In genomic region chr4:76578002-76578560, GRCh38 we compare ENCODE assay signal across 34 cellular contexts.
"Had no signal": no experiment of that assay in that cellular context is flagged by ENCODE, and none has a peak within 500 bp of the region (broad histone marks: within the 10 kb centered on the region; RNA-seq: fewer than 3 reads in every experiment).

No MANE protein-coding gene starts in this region.

- H3K9me3 Mint-ChIP-seq: activated CD4-positive, alpha-beta T cell treated with anti-CD3 and anti-CD28 coated beads, Interleukin-2, amount 10 ng/mL, durations not matched to agents 7 days and 5 days; activated naive CD4-positive, alpha-beta T cell treated with anti-CD3 and anti-CD28 coated beads, Interleukin-2, amount 10 ng/mL, durations not matched to agents 7 days and 5 days; T-helper 1 cell treated with Interleukin-12 subunit alpha and Interleukin-12 subunit beta and Interleukin-4 antibody, amounts not matched to agents 30 μg/mL and 1 μg/mL, for 36 hours; T-helper 2 cell treated with Interferon-gamma antibody and Interleukin-4, amounts not matched to agents 5 μg/mL and 100 μg/mL, for 36 hours; WTC11 had no signal

- H3K4me3 Mint-ChIP-seq: activated CD4-positive, alpha-beta T cell treated with anti-CD3 and anti-CD28 coated beads for 36 hours; activated CD4-positive, alpha-beta T cell treated with anti-CD3 and anti-CD28 coated beads, Interleukin-2, amount 10 ng/mL, durations not matched to agents 7 days and 5 days; activated CD8-positive, alpha-beta memory T cell treated with anti-CD3 and anti-CD28 coated beads, Interleukin-2, amount 10 ng/mL, durations not matched to agents 7 days and 5 days; activated naive CD4-positive, alpha-beta T cell treated with anti-CD3 and anti-CD28 coated beads, Interleukin-2, amount 10 ng/mL, durations not matched to agents 7 days and 5 days; activated naive CD8-positive, alpha-beta T cell; T-helper 1 cell treated with Interleukin-12 subunit alpha and Interleukin-12 subunit beta and Interleukin-4 antibody, amounts not matched to agents 30 μg/mL and 1 μg/mL, for 36 hours; T-helper 2 cell treated with Interferon-gamma antibody and Interleukin-4, amounts not matched to agents 5 μg/mL and 100 μg/mL, for 36 hours; WTC11 had no signal

- H3K4me3 ChIP-seq: Peyer's patch, SJSA1 had no signal

- H3K9ac ChIP-seq: KMS-11, SK-N-SH had no signal

- H3K27ac ChIP-seq: brain microvascular endothelial cell, KMS-11, SJSA1 had no signal

- H3K36me3 Mint-ChIP-seq: activated CD8-positive, alpha-beta memory T cell treated with anti-CD3 and anti-CD28 coated beads, Interleukin-2, amount 10 ng/mL, durations not matched to agents 7 days and 5 days; activated naive CD4-positive, alpha-beta T cell treated with anti-CD3 and anti-CD28 coated beads, Interleukin-2, amount 10 ng/mL, durations not matched to agents 7 days and 5 days; activated naive CD8-positive, alpha-beta T cell; WTC11 had no signal

- ATAC-seq: activated CD4-positive, alpha-beta T cell treated with anti-CD3 and anti-CD28 coated beads for 36 hours; activated CD4-positive, CD25-positive, alpha-beta regulatory T cell treated with anti-CD3 and anti-CD28 coated beads, Interleukin-2, amount 50 U/mL, for 24 hours; activated CD8-positive, alpha-beta memory T cell treated with anti-CD3 and anti-CD28 coated beads, Interleukin-2, amount 10 ng/mL, durations not matched to agents 7 days and 5 days; PC-3; WTC11 had no signal

- H3K27ac Mint-ChIP-seq: activated CD4-positive, alpha-beta T cell treated with anti-CD3 and anti-CD28 coated beads for 36 hours; activated CD4-positive, alpha-beta T cell treated with anti-CD3 and anti-CD28 coated beads, Interleukin-2, amount 10 ng/mL, durations not matched to agents 7 days and 5 days; activated CD8-positive, alpha-beta memory T cell treated with anti-CD3 and anti-CD28 coated beads, Interleukin-2, amount 10 ng/mL, durations not matched to agents 7 days and 5 days; activated naive CD4-positive, alpha-beta T cell treated with anti-CD3 and anti-CD28 coated beads, Interleukin-2, amount 10 ng/mL, durations not matched to agents 7 days and 5 days; activated naive CD8-positive, alpha-beta T cell; T-helper 1 cell treated with Interleukin-12 subunit alpha and Interleukin-12 subunit beta and Interleukin-4 antibody, amounts not matched to agents 30 μg/mL and 1 μg/mL, for 36 hours; T-helper 2 cell treated with Interferon-gamma antibody and Interleukin-4, amounts not matched to agents 5 μg/mL and 100 μg/mL, for 36 hours; WTC11 had no signal

- FAIRE-seq: TTC549 had no signal

- H3K4me2 ChIP-seq: KMS-11, SK-N-SH had no signal

- H3K27me3 ChIP-seq: brain microvascular endothelial cell, Peyer's patch, SJSA1 had no signal

- H3K36me3 ChIP-seq: brain microvascular endothelial cell, Peyer's patch, SJSA1 had no signal

- H3K9me3 ChIP-seq: Peyer's patch, SJSA1, SK-N-SH had no signal

- H3K4me1 Mint-ChIP-seq: activated CD4-positive, alpha-beta T cell treated with anti-CD3 and anti-CD28 coated beads for 36 hours; activated CD4-positive, alpha-beta T cell treated with anti-CD3 and anti-CD28 coated beads, Interleukin-2, amount 10 ng/mL, durations not matched to agents 7 days and 5 days; activated CD8-positive, alpha-beta memory T cell treated with anti-CD3 and anti-CD28 coated beads, Interleukin-2, amount 10 ng/mL, durations not matched to agents 7 days and 5 days; activated naive CD4-positive, alpha-beta T cell treated with anti-CD3 and anti-CD28 coated beads, Interleukin-2, amount 10 ng/mL, durations not matched to agents 7 days and 5 days had no signal

- DNase-seq: activated CD4-positive, alpha-beta T cell treated with anti-CD3 and anti-CD28 coated beads for 36 hours; activated CD4-positive, alpha-beta T cell treated with anti-CD3 and anti-CD28 coated beads, Interleukin-2, amount 10 ng/mL, durations not matched to agents 7 days and 5 days; activated CD4-positive, alpha-beta T cell treated with anti-CD3 and anti-CD28 coated beads, Interleukin-2, amount 50 U/mL, for 48 hours; activated CD8-positive, alpha-beta memory T cell treated with anti-CD3 and anti-CD28 coated beads for 24 hours; activated CD8-positive, alpha-beta memory T cell treated with anti-CD3 and anti-CD28 coated beads, Interleukin-2, amount 10 ng/mL, durations not matched to agents 7 days and 5 days; activated CD8-positive, alpha-beta memory T cell treated with anti-CD3 and anti-CD28 coated beads, Interleukin-2, amount 50 U/mL, for 48 hours; activated effector memory CD4-positive, alpha-beta T cell treated with Interleukin-2 at 50 U/mL for 16 hours; activated naive CD4-positive, alpha-beta T cell treated with anti-CD3 and anti-CD28 coated beads, Interleukin-2, amount 10 ng/mL, durations not matched to agents 7 days and 5 days; activated T-cell treated with anti-CD3 and anti-CD28 coated beads, Interleukin-2, amount 50 U/mL, for 48 hours; brain microvascular endothelial cell; central memory CD4-positive, alpha-beta T cell; MM.1S; MV-4-11; NCI-H1092; NCI-H1436 treated with DMSO at 0.1 percent for 48 hours; NCI-H1694 treated with DMSO at 0.1 percent for 48 hours; NCI-H2029; NCI-H345; NCI-H526; NCI-H748 treated with DMSO at 0.1 percent for 48 hours; NK-92 treated with Interleukin-12 subunit alpha and Interleukin-12 subunit beta, amount 100 ng/mL, for 24 hours; PC-3; Peyer's patch; RPMI8226; SHP77 treated with DMSO at 0.1 percent for 48 hours; SK-N-SH had no signal
